11 cellular contexts compared by ENCODE assay signal in genomic region chr22:50600967-50601668, GRCh38. TPM values are rescaled to one million over a fixed set of nuclear protein-coding genes. Genes with fewer than 3 reads are reported as not detected.
DNase-seq lines count a peak whose midpoint lies in the region; ATAC-seq, FAIRE-seq and TF ChIP-seq lines count a peak whose summit lies in the region.
"Had no signal": no experiment of that assay in that cellular context is flagged by ENCODE, and none has a peak within 500 bp of the region (broad histone marks: within the 10 kb centered on the region; RNA-seq: fewer than 3 reads in every experiment).

No MANE protein-coding gene starts in this region.

- no peak for FAIRE-seq in HepG2 (lab: Jason Lieb, UNC)
- FAIRE-seq: colon had no signal

- H3K9ac ChIP-seq in HepG2 (ENCODE audit: insufficient read depth, low read depth, low read length), result no peak overlapping the region

- peaks cover 15% of the 10 kb centered on the region for H3K4me1 ChIP-seq in HepG2 (ENCODE audit: insufficient read depth, low read length)

- 1% methylated on average over 14 of the region's 52 CpGs for WGBS in HepG2 (ENCODE audit: low lambda C conversion rate)

- CTCF ChIA-PET in activated naive CD4-positive, alpha-beta T cell treated with anti-CD3 and anti-CD28 coated beads for 36 hours (lab: Charles Lee), result no interaction called here
- CTCF ChIA-PET in HepG2 (lab: Yijun Ruan, JAX; ENCODE audit: low intra/inter-chr PET ratio, low total read pairs), result no interaction called here

- H3K9me3 ChIP-seq in HepG2 (ENCODE audit: low read length), result no peaks in the 10 kb centered on the region

- BruUV-seq in HepG2 (replicated peaks; lab: Mats Ljungman, UMichigan), result no TSS peak

- TF ChIP-seq EP300 in HepG2 (IDR thresholded peaks at IDR 0.05; ENCODE audit: low read depth in 2 of 2, low read length in 2 of 2) (no peak), HepG2 (CRISPR knock-in tag; IDR thresholded peaks at IDR 0.05; ENCODE audit: borderline replicate concordance) (no peak)

- peak overlapping the region; percentile 28 for H3K4me3 Mint-ChIP-seq in activated naive CD4-positive, alpha-beta T cell treated with anti-CD3 and anti-CD28 coated beads for 36 hours
- H3K4me3 Mint-ChIP-seq in activated naive CD8-positive, alpha-beta T cell treated with anti-CD3 and anti-CD28 coated beads for 36 hours, result peak overlapping the region; percentile 14
- H3K4me3 Mint-ChIP-seq in type B pancreatic cell, result peak overlapping the region; percentile 90

- peaks cover 0 to 2% of the 10 kb centered on the region in 2 experiments; a peak in 2 of 5 replicates for H3K27me3 ChIP-seq in HepG2 (ENCODE audit: control insufficient read depth in 1 of 2, insufficient read depth in 2 of 2, low read length in 2 of 2)

- no peak for DNase-seq in activated naive CD4-positive, alpha-beta T cell treated with anti-CD3 and anti-CD28 coated beads for 36 hours
- no peak for DNase-seq in activated naive CD4-positive, alpha-beta T cell treated with anti-CD3 and anti-CD28 coated beads, Interleukin-2, amount 50 U/mL, for 16 hours
- no peak for DNase-seq in activated naive CD8-positive, alpha-beta T cell treated with anti-CD3 and anti-CD28 coated beads for 36 hours
- DNase-seq in HepG2 (ENCODE audit: low spot score) (no peak), type B pancreatic cell (ENCODE audit: extremely low spot score, unreplicated experiment) (no peak), mesenteric fat pad (ENCODE audit: low spot score) (no peak)
- DNase-seq: MM.1S, T-helper 9 cell had no signal

- intact Hi-C loops in activated naive CD4-positive, alpha-beta T cell treated with anti-CD3 and anti-CD28 coated beads for 36 hours (cut with micrococcal nuclease), result no loop called here
- intact Hi-C loops in HepG2 (cut with micrococcal nuclease; ENCODE audit: unreplicated experiment), result no loop called here

- H3K79me2 ChIP-seq in HepG2 (ENCODE audit: insufficient read depth, low read length), result no peaks in the 10 kb centered on the region

- peak overlapping the region; percentile 67 for H3K4me2 ChIP-seq in HepG2 (ENCODE audit: low read depth, low read length)

- TF ChIP-seq CTCF in HepG2 (CRISPR knock-in tag; IDR thresholded peaks at IDR 0.05) (no peak), type B pancreatic cell (conservative IDR thresholded peaks at IDR 0.05) (no peak)

- peaks cover 7% of the 10 kb centered on the region for H3K4me1 Mint-ChIP-seq in activated naive CD4-positive, alpha-beta T cell treated with anti-CD3 and anti-CD28 coated beads for 36 hours (ENCODE audit: low read depth)
- H3K4me1 Mint-ChIP-seq in activated naive CD8-positive, alpha-beta T cell treated with anti-CD3 and anti-CD28 coated beads for 36 hours, result peaks cover 7% of the 10 kb centered on the region
- H3K4me1 Mint-ChIP-seq in type B pancreatic cell (ENCODE audit: unreplicated experiment), result peaks cover 14% of the 10 kb centered on the region

- POLR2A ChIA-PET in HepG2 (lab: Yijun Ruan, JAX), result interaction anchor here (0.8 to 1.1 kb wide), 2 partner anchors 16 to 18 kb away, joined by 4 to 5 read pairs; partner anchors contain the start of gene CHKB

- peaks cover 28% of the 10 kb centered on the region for H3K27me3 Mint-ChIP-seq in activated naive CD4-positive, alpha-beta T cell treated with anti-CD3 and anti-CD28 coated beads for 36 hours (ENCODE audit: low read depth)
- peaks cover 51% of the 10 kb centered on the region for H3K27me3 Mint-ChIP-seq in activated naive CD8-positive, alpha-beta T cell treated with anti-CD3 and anti-CD28 coated beads for 36 hours
- H3K27me3 Mint-ChIP-seq in type B pancreatic cell, result peaks cover 20% of the 10 kb centered on the region

- TF ChIP-seq POLR2A in HepG2 (IDR thresholded peaks at IDR 0.05; ENCODE audit: insufficient read depth in 1 of 2, low read depth in 2 of 2, low read length in 2 of 2), result no peak

- TF ChIP-seq RAD21 in HepG2 (CRISPR knock-in tag; IDR thresholded peaks at IDR 0.05), result no peak

- peak overlapping the region in 2 of 3 experiments; percentile 57 to 70; a peak in 3 of 6 replicates for H3K4me3 ChIP-seq in HepG2 (replicated peaks in 1 of 3; ENCODE audit: insufficient read depth in 1 of 3, low read depth in 2 of 3, low read length in 3 of 3)

- ATAC-seq in HepG2, result peak; percentile 40
- ATAC-seq in HG03039 (IDR thresholded peaks at IDR 0.05; ENCODE audit: unreplicated experiment), result no peak
- ATAC-seq in HG03521 (IDR thresholded peaks at IDR 0.05; ENCODE audit: unreplicated experiment), result no peak

- no peak overlapping the region for H3K27ac Mint-ChIP-seq in activated naive CD4-positive, alpha-beta T cell treated with anti-CD3 and anti-CD28 coated beads for 36 hours
- no peak overlapping the region for H3K27ac Mint-ChIP-seq in activated naive CD8-positive, alpha-beta T cell treated with anti-CD3 and anti-CD28 coated beads for 36 hours
- no peak overlapping the region for H3K27ac Mint-ChIP-seq in type B pancreatic cell

- no peak overlapping the region for H3K27ac ChIP-seq in HepG2 (ENCODE audit: extremely low read length, insufficient read depth, low read length)

- H3K36me3 ChIP-seq in HepG2 (replicated peaks in 1 of 2; ENCODE audit: control insufficient read depth in 1 of 2, insufficient read depth in 2 of 2, low read length in 2 of 2), result no peaks in the 10 kb centered on the region

- H4K20me1 ChIP-seq in HepG2 (ENCODE audit: insufficient read depth, low read length), result no peaks in the 10 kb centered on the region; the same call in 1 of the 2 replicates

- in situ Hi-C loops in HepG2 (cut with HindIII; ENCODE audit: extremely low pct_ligation_motif_present, low pct_unique_long_range_greater_than_20kb), result no loop called here

- no peaks in the 10 kb centered on the region for H3K9me3 Mint-ChIP-seq in activated naive CD4-positive, alpha-beta T cell treated with anti-CD3 and anti-CD28 coated beads for 36 hours
- H3K9me3 Mint-ChIP-seq in activated naive CD8-positive, alpha-beta T cell treated with anti-CD3 and anti-CD28 coated beads for 36 hours, result no peaks in the 10 kb centered on the region
- H3K9me3 Mint-ChIP-seq in type B pancreatic cell, result no peaks in the 10 kb centered on the region

- no peaks in the 10 kb centered on the region for H3K36me3 Mint-ChIP-seq in activated naive CD4-positive, alpha-beta T cell treated with anti-CD3 and anti-CD28 coated beads for 36 hours (ENCODE audit: low read depth)
- H3K36me3 Mint-ChIP-seq in activated naive CD8-positive, alpha-beta T cell treated with anti-CD3 and anti-CD28 coated beads for 36 hours, result no peaks in the 10 kb centered on the region
- peaks cover 4% of the 10 kb centered on the region for H3K36me3 Mint-ChIP-seq in type B pancreatic cell

- H2AFZ ChIP-seq in HepG2 (ENCODE audit: low read length), result no peak overlapping the region

RNA-seq across cellular contexts. Expression of gene MAPK8IP2, which starts 0.5 kb away (rescaled TPM):
- under 1 TPM; 0.05 to 0.15 TPM for total RNA-seq in activated naive CD4-positive, alpha-beta T cell treated with anti-CD3 and anti-CD28 coated beads for 36 hours
- under 1 TPM; 0.16 to 0.21 TPM for total RNA-seq in activated naive CD8-positive, alpha-beta T cell treated with anti-CD3 and anti-CD28 coated beads for 36 hours
- total RNA-seq in HepG2 (2016; rRNA removed; fragmentation: Illumina TruSeq; extraction: Trizol) (2.1 and 2.6 TPM in 2 replicates), type B pancreatic cell (ENCODE audit: low replicate concordance) (13.0 and 16.5 TPM in 2 replicates), mesenteric fat pad (0.58 TPM)
- 0.10 and 0.18 TPM in 2 replicates for total RNA-seq in HepG2 (2016; cell fraction: cytosol; rRNA removed; fragmentation: Illumina TruSeq; extraction: Trizol; ENCODE audit: low read depth)
- 1.6 and 2.3 TPM in 2 replicates for total RNA-seq in HepG2 (2016; cell fraction: insoluble cytoplasmic fraction; rRNA removed; fragmentation: Illumina TruSeq; extraction: Trizol)
- 0.65 and 0.77 TPM in 2 replicates for total RNA-seq in HepG2 (2016; cell fraction: membrane; rRNA removed; fragmentation: Illumina TruSeq; extraction: Trizol)
- total RNA-seq in HepG2 (2016; cell fraction: nucleus; rRNA removed; fragmentation: Illumina TruSeq; extraction: Trizol), result 1.8 and 2.3 TPM in 2 replicates
- 1.3 and 2.2 TPM in 2 replicates for polyA plus RNA-seq in HepG2 (2011; rRNA removed)
- polyA plus RNA-seq in HepG2 (2011; cell fraction: cytosol; rRNA removed), result 1.2 TPM in 2 replicates
- polyA plus RNA-seq in HepG2 (2011; cell fraction: nucleus; rRNA removed), result 4.1 and 4.5 TPM in 2 replicates
- polyA plus RNA-seq in HepG2 (2012), result 0.87 and 1.2 TPM in 2 replicates
- 0.20 TPM in 2 replicates for polyA plus RNA-seq in HepG2 (2016; cell fraction: cytosol; fragmentation: Illumina TruSeq; extraction: Trizol; ENCODE audit: low read depth)
- polyA plus RNA-seq in HepG2 (2016; cell fraction: insoluble cytoplasmic fraction; fragmentation: Illumina TruSeq; extraction: Trizol; ENCODE audit: low read depth), result 1.7 and 2.3 TPM in 2 replicates
- 0.47 and 0.71 TPM in 2 replicates for polyA plus RNA-seq in HepG2 (2016; cell fraction: membrane; fragmentation: Illumina TruSeq; extraction: Trizol; ENCODE audit: low read depth)
- polyA plus RNA-seq in HepG2 (2016; cell fraction: nucleus; fragmentation: Illumina TruSeq; extraction: Trizol; ENCODE audit: insufficient read depth, low read depth), result 3.0 and 3.2 TPM in 2 replicates
- 3.4 TPM in 1 of 2 replicates, not detected in the other for polyA minus RNA-seq in HepG2 (2011; rRNA and poly(A)+ RNA removed; ENCODE audit: low replicate concordance)
- 1.5 and 2.2 TPM in 2 replicates for polyA minus RNA-seq in HepG2 (2011; cell fraction: cytosol; rRNA and poly(A)+ RNA removed)
- 1.4 and 1.5 TPM in 2 replicates for polyA minus RNA-seq in HepG2 (2011; cell fraction: nucleus; rRNA and poly(A)+ RNA removed)

RNA-seq across cellular contexts. Expression of gene CHKB, which starts 18.5 kb away (rescaled TPM):
- 10 to 100 TPM; 71.0 to 81.4 TPM for total RNA-seq in activated naive CD4-positive, alpha-beta T cell treated with anti-CD3 and anti-CD28 coated beads for 36 hours
- total RNA-seq in activated naive CD8-positive, alpha-beta T cell treated with anti-CD3 and anti-CD28 coated beads for 36 hours, result 10 to 100 TPM; 57.3 to 60.3 TPM
- total RNA-seq in HepG2 (2016; rRNA removed; fragmentation: Illumina TruSeq; extraction: Trizol) (9.9 and 24.5 TPM in 2 replicates), type B pancreatic cell (ENCODE audit: low replicate concordance) (88.1 and 96.9 TPM in 2 replicates), mesenteric fat pad (47.6 TPM)
- 17.8 and 21.3 TPM in 2 replicates for total RNA-seq in HepG2 (2016; cell fraction: cytosol; rRNA removed; fragmentation: Illumina TruSeq; extraction: Trizol; ENCODE audit: low read depth)
- 10.7 and 27.7 TPM in 2 replicates for total RNA-seq in HepG2 (2016; cell fraction: insoluble cytoplasmic fraction; rRNA removed; fragmentation: Illumina TruSeq; extraction: Trizol)
- 16.6 and 17.3 TPM in 2 replicates for total RNA-seq in HepG2 (2016; cell fraction: membrane; rRNA removed; fragmentation: Illumina TruSeq; extraction: Trizol)
- 27.3 and 33.6 TPM in 2 replicates for total RNA-seq in HepG2 (2016; cell fraction: nucleus; rRNA removed; fragmentation: Illumina TruSeq; extraction: Trizol)
- 42.7 and 43.1 TPM in 2 replicates for polyA plus RNA-seq in HepG2 (2011; rRNA removed)
- polyA plus RNA-seq in HepG2 (2011; cell fraction: cytosol; rRNA removed), result 11.7 and 13.0 TPM in 2 replicates
- polyA plus RNA-seq in HepG2 (2011; cell fraction: nucleus; rRNA removed), result 163 and 176 TPM in 2 replicates
- 20.9 and 22.0 TPM in 2 replicates for polyA plus RNA-seq in HepG2 (2012)
- 10.7 and 12.5 TPM in 2 replicates for polyA plus RNA-seq in HepG2 (2016; cell fraction: cytosol; fragmentation: Illumina TruSeq; extraction: Trizol; ENCODE audit: low read depth)
- 10.1 and 10.6 TPM in 2 replicates for polyA plus RNA-seq in HepG2 (2016; cell fraction: insoluble cytoplasmic fraction; fragmentation: Illumina TruSeq; extraction: Trizol; ENCODE audit: low read depth)
- polyA plus RNA-seq in HepG2 (2016; cell fraction: membrane; fragmentation: Illumina TruSeq; extraction: Trizol; ENCODE audit: low read depth), result 12.3 and 13.1 TPM in 2 replicates
- 91.8 and 97.4 TPM in 2 replicates for polyA plus RNA-seq in HepG2 (2016; cell fraction: nucleus; fragmentation: Illumina TruSeq; extraction: Trizol; ENCODE audit: insufficient read depth, low read depth)
- polyA minus RNA-seq in HepG2 (2011; rRNA and poly(A)+ RNA removed; ENCODE audit: low replicate concordance), result 12.9 and 13.6 TPM in 2 replicates
- polyA minus RNA-seq in HepG2 (2011; cell fraction: cytosol; rRNA and poly(A)+ RNA removed), result 3.1 TPM in 2 replicates
- polyA minus RNA-seq in HepG2 (2011; cell fraction: nucleus; rRNA and poly(A)+ RNA removed), result 20.0 and 26.5 TPM in 2 replicates

RNA-seq across cellular contexts. Expression of gene CPT1B, which starts 22.9 kb away (rescaled TPM):
- 10 to 100 TPM; 37.3 to 43.7 TPM for total RNA-seq in activated naive CD4-positive, alpha-beta T cell treated with anti-CD3 and anti-CD28 coated beads for 36 hours
- total RNA-seq in activated naive CD8-positive, alpha-beta T cell treated with anti-CD3 and anti-CD28 coated beads for 36 hours, result 10 to 100 TPM; 33.6 to 33.7 TPM
- total RNA-seq in HepG2 (2016; rRNA removed; fragmentation: Illumina TruSeq; extraction: Trizol) (2.3 and 9.2 TPM in 2 replicates), type B pancreatic cell (ENCODE audit: low replicate concordance) (68.4 and 94.5 TPM in 2 replicates), mesenteric fat pad (10.4 TPM)
- 0.91 and 1.5 TPM in 2 replicates for total RNA-seq in HepG2 (2016; cell fraction: cytosol; rRNA removed; fragmentation: Illumina TruSeq; extraction: Trizol; ENCODE audit: low read depth)
- total RNA-seq in HepG2 (2016; cell fraction: insoluble cytoplasmic fraction; rRNA removed; fragmentation: Illumina TruSeq; extraction: Trizol), result 1.4 and 10.1 TPM in 2 replicates
- total RNA-seq in HepG2 (2016; cell fraction: membrane; rRNA removed; fragmentation: Illumina TruSeq; extraction: Trizol), result 1.9 and 2.4 TPM in 2 replicates
- total RNA-seq in HepG2 (2016; cell fraction: nucleus; rRNA removed; fragmentation: Illumina TruSeq; extraction: Trizol), result 11.6 and 16.2 TPM in 2 replicates
- 19.5 and 26.5 TPM in 2 replicates for polyA plus RNA-seq in HepG2 (2011; rRNA removed)
- polyA plus RNA-seq in HepG2 (2011; cell fraction: cytosol; rRNA removed), result 4.5 and 5.2 TPM in 2 replicates
- 177 and 200 TPM in 2 replicates for polyA plus RNA-seq in HepG2 (2011; cell fraction: nucleus; rRNA removed)
- 15.0 and 23.3 TPM in 2 replicates for polyA plus RNA-seq in HepG2 (2012)
- 0.49 and 0.80 TPM in 2 replicates for polyA plus RNA-seq in HepG2 (2016; cell fraction: cytosol; fragmentation: Illumina TruSeq; extraction: Trizol; ENCODE audit: low read depth)
- polyA plus RNA-seq in HepG2 (2016; cell fraction: insoluble cytoplasmic fraction; fragmentation: Illumina TruSeq; extraction: Trizol; ENCODE audit: low read depth), result 2.0 and 2.6 TPM in 2 replicates
- 1.7 and 2.0 TPM in 2 replicates for polyA plus RNA-seq in HepG2 (2016; cell fraction: membrane; fragmentation: Illumina TruSeq; extraction: Trizol; ENCODE audit: low read depth)
- polyA plus RNA-seq in HepG2 (2016; cell fraction: nucleus; fragmentation: Illumina TruSeq; extraction: Trizol; ENCODE audit: insufficient read depth, low read depth), result 62.6 and 63.1 TPM in 2 replicates
- polyA minus RNA-seq in HepG2 (2011; rRNA and poly(A)+ RNA removed; ENCODE audit: low replicate concordance), result 7.0 and 8.4 TPM in 2 replicates
- 0.79 and 1.7 TPM in 2 replicates for polyA minus RNA-seq in HepG2 (2011; cell fraction: cytosol; rRNA and poly(A)+ RNA removed)
- 21.3 and 22.5 TPM in 2 replicates for polyA minus RNA-seq in HepG2 (2011; cell fraction: nucleus; rRNA and poly(A)+ RNA removed)

RNA-seq across cellular contexts. Expression of gene ARSA, which starts 26.8 kb away (rescaled TPM):
- total RNA-seq in activated naive CD4-positive, alpha-beta T cell treated with anti-CD3 and anti-CD28 coated beads for 36 hours, result 10 to 100 TPM; 17.8 to 19.2 TPM
- total RNA-seq in activated naive CD8-positive, alpha-beta T cell treated with anti-CD3 and anti-CD28 coated beads for 36 hours, result 10 to 100 TPM; 12.6 to 13.5 TPM
- total RNA-seq in HepG2 (2016; rRNA removed; fragmentation: Illumina TruSeq; extraction: Trizol), result 3.8 and 9.0 TPM in 2 replicates
- 1.6 and 2.0 TPM in 2 replicates for total RNA-seq in HepG2 (2016; cell fraction: cytosol; rRNA removed; fragmentation: Illumina TruSeq; extraction: Trizol; ENCODE audit: low read depth)
- 3.7 and 9.9 TPM in 2 replicates for total RNA-seq in HepG2 (2016; cell fraction: insoluble cytoplasmic fraction; rRNA removed; fragmentation: Illumina TruSeq; extraction: Trizol)
- 2.6 and 3.5 TPM in 2 replicates for total RNA-seq in HepG2 (2016; cell fraction: membrane; rRNA removed; fragmentation: Illumina TruSeq; extraction: Trizol)
- 11.3 and 13.3 TPM in 2 replicates for total RNA-seq in HepG2 (2016; cell fraction: nucleus; rRNA removed; fragmentation: Illumina TruSeq; extraction: Trizol)
- 11.5 and 19.0 TPM in 2 replicates for polyA plus RNA-seq in HepG2 (2011; rRNA removed)
- 5.2 and 7.9 TPM in 2 replicates for polyA plus RNA-seq in HepG2 (2011; cell fraction: cytosol; rRNA removed)
- polyA plus RNA-seq in HepG2 (2011; cell fraction: nucleus; rRNA removed), result 58.3 and 62.0 TPM in 2 replicates
- polyA plus RNA-seq in HepG2 (2012), result 11.0 and 15.5 TPM in 2 replicates
- polyA plus RNA-seq in HepG2 (2016; cell fraction: cytosol; fragmentation: Illumina TruSeq; extraction: Trizol; ENCODE audit: low read depth), result 2.4 and 2.9 TPM in 2 replicates
- polyA plus RNA-seq in HepG2 (2016; cell fraction: insoluble cytoplasmic fraction; fragmentation: Illumina TruSeq; extraction: Trizol; ENCODE audit: low read depth), result 4.2 and 5.5 TPM in 2 replicates
- polyA plus RNA-seq in HepG2 (2016; cell fraction: membrane; fragmentation: Illumina TruSeq; extraction: Trizol; ENCODE audit: low read depth), result 3.1 and 3.4 TPM in 2 replicates
- polyA plus RNA-seq in HepG2 (2016; cell fraction: nucleus; fragmentation: Illumina TruSeq; extraction: Trizol; ENCODE audit: insufficient read depth, low read depth), result 25.4 and 29.9 TPM in 2 replicates
- polyA minus RNA-seq in HepG2 (2011; rRNA and poly(A)+ RNA removed; ENCODE audit: low replicate concordance), result 2.0 and 19.4 TPM in 2 replicates
- polyA minus RNA-seq in HepG2 (2011; cell fraction: cytosol; rRNA and poly(A)+ RNA removed), result 6.5 and 8.6 TPM in 2 replicates
- 7.1 and 7.6 TPM in 2 replicates for polyA minus RNA-seq in HepG2 (2011; cell fraction: nucleus; rRNA and poly(A)+ RNA removed)
- total RNA-seq in type B pancreatic cell (ENCODE audit: low replicate concordance), result 26.1 and 32.1 TPM in 2 replicates
- 50.4 TPM for total RNA-seq in mesenteric fat pad

RNA-seq across cellular contexts. Expression of gene SYCE3, which starts 38.4 kb away (rescaled TPM):
- total RNA-seq in activated naive CD4-positive, alpha-beta T cell treated with anti-CD3 and anti-CD28 coated beads for 36 hours, result 1 to 10 TPM in 1 of 2 experiments, under 1 TPM in 1; 0.91 to 2.0 TPM
- 1 to 10 TPM; 1.3 to 1.9 TPM for total RNA-seq in activated naive CD8-positive, alpha-beta T cell treated with anti-CD3 and anti-CD28 coated beads for 36 hours
- total RNA-seq in HepG2 (2016; rRNA removed; fragmentation: Illumina TruSeq; extraction: Trizol) (not detected in 2 replicates), type B pancreatic cell (ENCODE audit: low replicate concordance) (not detected in 2 replicates), mesenteric fat pad (not detected)
- not detected in 2 replicates for total RNA-seq in HepG2 (2016; cell fraction: cytosol; rRNA removed; fragmentation: Illumina TruSeq; extraction: Trizol; ENCODE audit: low read depth)
- not detected in 2 replicates for total RNA-seq in HepG2 (2016; cell fraction: insoluble cytoplasmic fraction; rRNA removed; fragmentation: Illumina TruSeq; extraction: Trizol)
- not detected in 2 replicates for total RNA-seq in HepG2 (2016; cell fraction: membrane; rRNA removed; fragmentation: Illumina TruSeq; extraction: Trizol)
- total RNA-seq in HepG2 (2016; cell fraction: nucleus; rRNA removed; fragmentation: Illumina TruSeq; extraction: Trizol), result not detected in 2 replicates
- polyA plus RNA-seq in HepG2 (2011; rRNA removed), result 0.29 TPM in 1 of 2 replicates, not detected in the other
- polyA plus RNA-seq in HepG2 (2011; cell fraction: cytosol; rRNA removed), result 0.27 TPM in 1 of 2 replicates, not detected in the other
- not detected in 2 replicates for polyA plus RNA-seq in HepG2 (2011; cell fraction: nucleus; rRNA removed)
- not detected in 2 replicates for polyA plus RNA-seq in HepG2 (2012)
- not detected in 2 replicates for polyA plus RNA-seq in HepG2 (2016; cell fraction: cytosol; fragmentation: Illumina TruSeq; extraction: Trizol; ENCODE audit: low read depth)
- not detected in 2 replicates for polyA plus RNA-seq in HepG2 (2016; cell fraction: insoluble cytoplasmic fraction; fragmentation: Illumina TruSeq; extraction: Trizol; ENCODE audit: low read depth)
- polyA plus RNA-seq in HepG2 (2016; cell fraction: membrane; fragmentation: Illumina TruSeq; extraction: Trizol; ENCODE audit: low read depth), result not detected in 2 replicates
- not detected in 2 replicates for polyA plus RNA-seq in HepG2 (2016; cell fraction: nucleus; fragmentation: Illumina TruSeq; extraction: Trizol; ENCODE audit: insufficient read depth, low read depth)
- polyA minus RNA-seq in HepG2 (2011; rRNA and poly(A)+ RNA removed; ENCODE audit: low replicate concordance), result not detected in 2 replicates
- not detected in 2 replicates for polyA minus RNA-seq in HepG2 (2011; cell fraction: cytosol; rRNA and poly(A)+ RNA removed)
- not detected in 2 replicates for polyA minus RNA-seq in HepG2 (2011; cell fraction: nucleus; rRNA and poly(A)+ RNA removed)

Comparison
In these comparisons a context has a peak if more than half of its experiments do, and no peak if none do; other contexts are left out.
1. H3K4me3 Mint-ChIP-seq: peak in every context shown above with its lines; median percentile 90 in type B pancreatic cell; 28 in activated naive CD4-positive, alpha-beta T cell treated with anti-CD3 and anti-CD28 coated beads for 36 hours; 14 in activated naive CD8-positive, alpha-beta T cell treated with anti-CD3 and anti-CD28 coated beads for 36 hours.